In genomic region chr1:153967109-153967999, GRCh38 we compare ENCODE assay signal across 8 cellular contexts. TPM values are rescaled to one million over a fixed set of nuclear protein-coding genes. Genes with fewer than 3 reads are reported as not detected.
DNase-seq lines count a peak whose midpoint lies in the region; ATAC-seq and TF ChIP-seq lines count a peak whose summit lies in the region.

TSS of gene CREB3L4 (plus strand) at chr1:153967902. CDS start at chr1:153968526, 624 bp downstream.

- CTCF ChIA-PET in naive thymus-derived CD4-positive, alpha-beta T cell (lab: Charles Lee), result interaction anchor here (0.6 to 2.2 kb wide), 14 partner anchors 11 to 387 kb away, joined by 3 to 11 read pairs (median 4); partner anchors contain the start of genes DENND4B, JTB and RAB13

- H3K27ac ChIP-seq in GM23248 (peak within 1 kb of the TSS; percentile 87), Karpas-422 (ENCODE audit: low read length) (peak within 1 kb of the TSS; percentile 87), Peyer's patch (peak within 1 kb of the TSS; percentile 84 to 91 (median 87)), fibroblast of lung (ENCODE audit: insufficient read depth, low read length) (peak within 1 kb of the TSS; percentile 80)
- H3K27ac ChIP-seq in naive thymus-derived CD4-positive, alpha-beta T cell (ENCODE audit: low read depth, low read length), result peak within 1 kb of the TSS; percentile 79

- peak within 1 kb of the TSS; percentile 91 for H3K4me3 ChIP-seq in GM23248
- peak within 1 kb of the TSS; percentile 83 for H3K4me3 ChIP-seq in Karpas-422 (ENCODE audit: low read length)
- H3K4me3 ChIP-seq in Peyer's patch, result peak within 1 kb of the TSS; percentile 51 to 82 (median 56)
- H3K4me3 ChIP-seq in fibroblast of lung (replicated peaks in 1 of 4; ENCODE audit: control extremely low read depth in 1 of 4, insufficient read depth in 1 of 4, low read depth in 3 of 4, low read length in 4 of 4), result peak within 1 kb of the TSS; percentile 62 to 90 (median 81)
- H3K4me3 ChIP-seq in naive thymus-derived CD4-positive, alpha-beta T cell (ENCODE audit: low read length), result peak within 1 kb of the TSS; percentile 89

- H3K9ac ChIP-seq in GM23248 (peak within 1 kb of the TSS; percentile 85), Karpas-422 (ENCODE audit: low read length) (peak within 1 kb of the TSS; percentile 92), fibroblast of lung (ENCODE audit: insufficient read depth, low read length) (peak within 1 kb of the TSS; percentile 75)

- H3K27me3 ChIP-seq in GM23248 (replicated peaks; ENCODE audit: insufficient read depth) (no peaks in the 10 kb centered on the region), Karpas-422 (ENCODE audit: low read length) (no peaks in the 10 kb centered on the region), Peyer's patch (no peaks in the 10 kb centered on the region), fibroblast of lung (ENCODE audit: control insufficient read depth, insufficient read depth, low read length) (no peaks in the 10 kb centered on the region)
- H3K27me3 ChIP-seq in naive thymus-derived CD4-positive, alpha-beta T cell (ENCODE audit: control insufficient read depth in 2 of 2, insufficient read depth in 2 of 2, low read length in 2 of 2), result no peaks in the 10 kb centered on the region

- H4K20me1 ChIP-seq in GM23248 (ENCODE audit: insufficient read depth), result no peaks in the 10 kb centered on the region
- no peaks in the 10 kb centered on the region for H4K20me1 ChIP-seq in Karpas-422 (ENCODE audit: insufficient read depth, low read depth, low read length)
- H4K20me1 ChIP-seq in fibroblast of lung (ENCODE audit: control insufficient read depth, extremely low read depth, insufficient read depth, low read length), result no peaks in the 10 kb centered on the region

- H2AFZ ChIP-seq in GM23248 (peak within 1 kb of the TSS; percentile 94), Karpas-422 (ENCODE audit: low read length) (peak within 1 kb of the TSS; percentile 54; the same call in 1 of the 2 replicates), fibroblast of lung (ENCODE audit: low read length) (peak within 1 kb of the TSS; percentile 92)

- peak; percentile 91 for ATAC-seq in naive thymus-derived CD4-positive, alpha-beta T cell
- peak; percentile 91 for ATAC-seq in stimulated activated naive CD8-positive, alpha-beta T cell treated with anti-CD3 and anti-CD28 coated beads, Interleukin-15, Interleukin-2, amounts not matched to agents 100 U/mL and 50 U/mL, for 24 hours

- H3F3A ChIP-seq in GM23248 (ENCODE audit: insufficient read depth), result peaks cover 17% of the 10 kb centered on the region

- WGBS in GM23248 (ENCODE audit: low coverage in 1 of 2, low lambda C conversion rate in 2 of 2, missing lambda C conversion rate in 2 of 2), 2 experiments, result 1 to 2% methylated on average over 60 of the region's 60 CpGs

- peak; percentile 25 to 38 (median 28) for TF ChIP-seq CTCF in Peyer's patch (IDR thresholded peaks at IDR 0.05)
- peak; percentile 29 to 55 for TF ChIP-seq CTCF in fibroblast of lung (conservative IDR thresholded peaks at IDR 0.05 in 1 of 2, IDR thresholded peaks at IDR 0.05 in 1 of 2; ENCODE audit: low read depth in 1 of 2, low read length in 2 of 2)

- H3K4me2 ChIP-seq in GM23248 (ENCODE audit: unreplicated experiment) (peak within 1 kb of the TSS; percentile 96), Karpas-422 (ENCODE audit: low read depth, low read length, poor library complexity, severe bottlenecking) (peak within 1 kb of the TSS; percentile 99), fibroblast of lung (ENCODE audit: extremely low read depth, insufficient read depth, low read length) (peak within 1 kb of the TSS; percentile 99)

- peak within 1 kb of the TSS; percentile 87 to 99 (median 94) for H3K27ac Mint-ChIP-seq in naive thymus-derived CD4-positive, alpha-beta T cell

- H3K36me3 Mint-ChIP-seq in naive thymus-derived CD4-positive, alpha-beta T cell, result peaks cover 0 to 7% (median 0%) of the 10 kb centered on the region in 5 donors

- H3K4me1 ChIP-seq in GM23248 (ENCODE audit: insufficient read depth), result peaks cover 21% of the 10 kb centered on the region
- peaks cover 43% of the 10 kb centered on the region for H3K4me1 ChIP-seq in Karpas-422 (ENCODE audit: low read length)
- peaks cover 0 to 37% (median 8%) of the 10 kb centered on the region in 4 donors for H3K4me1 ChIP-seq in Peyer's patch
- H3K4me1 ChIP-seq in fibroblast of lung (ENCODE audit: control insufficient read depth, extremely low read depth, insufficient read depth, low read length), result peaks cover 13% of the 10 kb centered on the region
- H3K4me1 ChIP-seq in naive thymus-derived CD4-positive, alpha-beta T cell (ENCODE audit: control insufficient read depth in 2 of 2, insufficient read depth in 2 of 2, low read length in 2 of 2), result peaks cover 31 to 40% of the 10 kb centered on the region in 2 donors

- peak; percentile 81 to 85 for TF ChIP-seq POLR2A in Peyer's patch (IDR thresholded peaks at IDR 0.05)

- H3K9me3 ChIP-seq in GM23248 (ENCODE audit: low read depth) (no peaks in the 10 kb centered on the region), Karpas-422 (ENCODE audit: low read length) (no peaks in the 10 kb centered on the region), Peyer's patch (no peaks in the 10 kb centered on the region), fibroblast of lung (ENCODE audit: control insufficient read depth, insufficient read depth, low read depth, low read length) (no peaks in the 10 kb centered on the region)
- H3K9me3 ChIP-seq in naive thymus-derived CD4-positive, alpha-beta T cell (ENCODE audit: control insufficient read depth in 2 of 3, low read length in 3 of 3), result no peaks in the 10 kb centered on the region

- H3K27me3 Mint-ChIP-seq in naive thymus-derived CD4-positive, alpha-beta T cell, result no peaks in the 10 kb centered on the region

- H3K79me2 ChIP-seq in GM23248 (ENCODE audit: insufficient read depth), result peaks cover 34% of the 10 kb centered on the region
- peaks cover 28% of the 10 kb centered on the region for H3K79me2 ChIP-seq in Karpas-422 (ENCODE audit: low read length)
- H3K79me2 ChIP-seq in fibroblast of lung (ENCODE audit: control insufficient read depth, insufficient read depth, low read length), result peaks cover 7% of the 10 kb centered on the region

- H3K9me3 Mint-ChIP-seq in naive thymus-derived CD4-positive, alpha-beta T cell, result no peaks in the 10 kb centered on the region

- H3K9me2 ChIP-seq in GM23248 (ENCODE audit: insufficient read depth), result no peaks in the 10 kb centered on the region
- no peaks in the 10 kb centered on the region for H3K9me2 ChIP-seq in Karpas-422 (replicated peaks; ENCODE audit: insufficient read depth, low read length)

- in situ Hi-C loops in GM23248 (cut with MboI), result no loop called here

- POLR2A ChIA-PET in naive thymus-derived CD4-positive, alpha-beta T cell (lab: Charles Lee), result interaction anchor here (0.5 to 7.0 kb wide), 22 partner anchors 9 to 1892 kb away, joined by 3 to 128 read pairs (median 4); partner anchors contain the start of genes CRTC2, DENND4B, GATAD2B and JTB

- DNase-seq in EL (peak; percentile 97), GM23248 (peak; percentile 98), Karpas-422 (peak; percentile 99), Peyer's patch (peak; percentile 91 to 96 (median 92)), fibroblast of lung (ENCODE audit: low read depth in 2 of 2) (peak; percentile 99 to 100)
- peak; percentile 62 to 74 for DNase-seq in activated T-helper 1 cell treated with anti-CD3 and anti-CD28 coated beads, Interleukin-2, amount 50 U/mL, for 16 hours (ENCODE audit: low read depth in 1 of 2, low spot score in 1 of 2)
- peak; percentile 68 to 89 (median 84) for DNase-seq in naive thymus-derived CD4-positive, alpha-beta T cell
- peak; percentile 85 for DNase-seq in stimulated activated naive CD8-positive, alpha-beta T cell treated with anti-CD3 and anti-CD28 coated beads, Interleukin-15, Interleukin-2, amounts not matched to agents 100 U/mL and 50 U/mL, for 24 hours

- peaks cover 27 to 72% (median 57%) of the 10 kb centered on the region in 7 donors for H3K4me1 Mint-ChIP-seq in naive thymus-derived CD4-positive, alpha-beta T cell

- intact Hi-C loops in naive thymus-derived CD4-positive, alpha-beta T cell (cut with micrococcal nuclease), result loop anchor here (1.0 to 10.0 kb wide), 9 partner anchors 9 to 987 kb away; partner anchors contain the start of genes JTB (in 2 of the 2), CRTC2 (in 1 of the 2), ILF2 (in 1 of the 2) and PBXIP1 (in 1 of the 2)

- peak within 1 kb of the TSS; percentile 83 to 97 (median 92) for H3K4me3 Mint-ChIP-seq in naive thymus-derived CD4-positive, alpha-beta T cell

- H3K36me3 ChIP-seq in GM23248 (ENCODE audit: low read depth) (no peaks in the 10 kb centered on the region), Karpas-422 (ENCODE audit: insufficient read depth, low read length) (no peaks in the 10 kb centered on the region), Peyer's patch (no peaks in the 10 kb centered on the region), fibroblast of lung (ENCODE audit: control insufficient read depth, insufficient read depth, low read length) (no peaks in the 10 kb centered on the region)
- H3K36me3 ChIP-seq in naive thymus-derived CD4-positive, alpha-beta T cell (ENCODE audit: control insufficient read depth in 2 of 3, insufficient read depth in 3 of 3, low read length in 3 of 3), result peaks cover 0 to 3% (median 0%) of the 10 kb centered on the region in 3 experiments

RNA-seq across cellular contexts. Expression of gene CREB3L4, which starts in this region (rescaled TPM):
- total RNA-seq in GM23248 (2014; rRNA removed; shearing (Covaris generic)), result 4.3 and 11.1 TPM in 2 replicates
- 3.6 and 4.4 TPM in 2 replicates for polyA plus RNA-seq in GM23248 (2016; fragmentation: Nextera tagmentation; extraction: Ambion mirVana)
- 22.2 and 44.0 TPM in 2 replicates for total RNA-seq in Karpas-422 (2014; rRNA removed; shearing (Covaris generic); ENCODE audit: low replicate concordance)
- 10 to 100 TPM; 14.5 to 21.6 (median 16.6) TPM for total RNA-seq in Peyer's patch
- 6.4 and 8.2 TPM in 2 replicates for total RNA-seq in fibroblast of lung
- 3.7 and 4.8 TPM in 2 replicates for polyA plus RNA-seq in fibroblast of lung
- polyA plus RNA-seq in fibroblast of lung (2012), result 3.3 and 4.6 TPM in 2 replicates
- polyA minus RNA-seq in fibroblast of lung (ENCODE audit: low replicate concordance), result 2.0 and 16.6 TPM in 2 replicates
- 1 to 10 TPM; 4.6 to 8.4 (median 7.0) TPM for total RNA-seq in naive thymus-derived CD4-positive, alpha-beta T cell
- polyA plus RNA-seq in naive thymus-derived CD4-positive, alpha-beta T cell, result 1 to 10 TPM; 6.2 to 7.7 TPM

Comparison
In these comparisons a context has a peak if more than half of its experiments do, and no peak if none do; other contexts are left out.
1. Peak in every context shown above with its lines: DNase-seq, ATAC-seq, H3K4me3 ChIP-seq and H3K27ac ChIP-seq.